ENCODE assay signal across 16 cellular contexts in genomic region chr16:6038966-6039530, GRCh38.
DNase-seq lines count a peak whose midpoint lies in the region; ATAC-seq lines count a peak whose summit lies in the region.
"Had no signal": no experiment of that assay in that cellular context is flagged by ENCODE, and none has a peak within 500 bp of the region (broad histone marks: within the 10 kb centered on the region; RNA-seq: fewer than 3 reads in every experiment).

No MANE protein-coding gene starts in this region.

- ATAC-seq in GM21576 (IDR thresholded peaks at IDR 0.05; ENCODE audit: unreplicated experiment), result no peak
- ATAC-seq: A549; CD8-positive, alpha-beta T cell; GM12878 had no signal

- in situ Hi-C loops in G401 (cut with HindIII; ENCODE audit: low sequenced_read_pairs), result no loop called here

- DNase-seq in NCI-H82 (lab: John Stamatoyannopoulos, UW), result peak; percentile 43
- DNase-seq in NCI-H82 treated with DMSO at 0.1 percent for 48 hours (lab: John Stamatoyannopoulos, UW; ENCODE audit: unreplicated experiment), result no peak
- DNase-seq in G401 (ENCODE audit: low spot score), result peak; percentile 92
- peak; percentile 58 for DNase-seq in NCI-H1694 treated with DMSO at 0.1 percent for 48 hours (lab: John Stamatoyannopoulos, UW)
- peak; percentile 82 for DNase-seq in cerebellum (ENCODE audit: low spot score)
- no peak for DNase-seq in NOMO-1 treated with DMSO at 0.1 percent for 48 hours (lab: John Stamatoyannopoulos, UW; ENCODE audit: unreplicated experiment)
- DNase-seq: AML-193; Caco-2; Calu3; CD4-positive, alpha-beta T cell; CD8-positive, alpha-beta T cell; DMS79 treated with DMSO at 0.1 percent for 48 hours; GDM1 had no signal

Comparison
In these comparisons a context has a peak if more than half of its experiments do, and no peak if none do; other contexts are left out.
1. DNase-seq: peak in NCI-H82 (single experiment), G401 (single experiment), NCI-H1694 treated with DMSO at 0.1 percent for 48 hours (single experiment) and cerebellum (single experiment); none in NCI-H82 treated with DMSO at 0.1 percent for 48 hours (single experiment) and NOMO-1 treated with DMSO at 0.1 percent for 48 hours (single experiment).